1 cellular context compared by ENCODE assay signal in the genomic region with DNA sequence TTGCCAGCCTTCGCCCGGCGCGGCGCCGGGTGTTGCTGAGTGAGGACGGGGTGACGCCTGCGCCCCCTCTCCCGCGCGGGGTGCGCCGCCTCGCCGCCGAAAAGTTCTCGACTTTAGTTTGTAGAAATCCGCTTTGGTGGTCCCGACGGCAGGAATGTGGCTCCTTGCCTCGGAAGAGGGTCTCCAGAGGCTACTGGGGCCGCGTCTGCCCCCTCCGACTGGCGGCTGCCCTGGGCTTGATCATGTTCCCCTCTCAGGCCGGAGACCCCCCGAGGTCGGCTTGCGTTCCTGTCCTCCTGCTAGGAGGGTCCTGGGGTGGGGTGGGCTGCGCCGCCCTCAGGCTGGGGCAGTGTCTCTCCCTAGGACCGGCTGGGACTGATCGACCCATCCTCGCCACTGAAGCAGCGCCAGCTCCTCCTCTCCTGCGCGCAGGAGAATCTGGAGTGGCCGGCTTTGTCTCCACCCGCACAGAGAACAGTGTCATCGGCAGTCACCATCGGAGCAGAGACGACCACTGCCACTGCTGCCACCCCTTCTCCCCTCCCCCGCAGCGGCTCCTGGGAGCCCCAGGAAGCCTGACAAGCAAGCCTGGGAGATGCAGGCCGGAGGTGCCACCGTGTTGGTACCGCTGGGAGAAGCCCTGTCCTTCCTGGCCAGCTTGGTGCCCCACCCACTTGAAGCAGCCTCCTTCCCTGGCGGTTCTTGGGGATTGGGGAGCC.
TF ChIP-seq lines count a peak whose summit lies in the region.

No MANE protein-coding gene starts in this region.

TF ChIP-seq in GM23338, 12 proteins besides CTCF, POLR2A, EP300 and RAD21:
- peak; percentile 25 for TF ChIP-seq EZH2phosphoT487 (IDR thresholded peaks at IDR 0.05; ENCODE audit: unreplicated experiment)
- peak; percentile 86 for TF ChIP-seq EZH2 (IDR thresholded peaks at IDR 0.05; ENCODE audit: low read depth, unreplicated experiment)
- TF ChIP-seq, protein P1, sequence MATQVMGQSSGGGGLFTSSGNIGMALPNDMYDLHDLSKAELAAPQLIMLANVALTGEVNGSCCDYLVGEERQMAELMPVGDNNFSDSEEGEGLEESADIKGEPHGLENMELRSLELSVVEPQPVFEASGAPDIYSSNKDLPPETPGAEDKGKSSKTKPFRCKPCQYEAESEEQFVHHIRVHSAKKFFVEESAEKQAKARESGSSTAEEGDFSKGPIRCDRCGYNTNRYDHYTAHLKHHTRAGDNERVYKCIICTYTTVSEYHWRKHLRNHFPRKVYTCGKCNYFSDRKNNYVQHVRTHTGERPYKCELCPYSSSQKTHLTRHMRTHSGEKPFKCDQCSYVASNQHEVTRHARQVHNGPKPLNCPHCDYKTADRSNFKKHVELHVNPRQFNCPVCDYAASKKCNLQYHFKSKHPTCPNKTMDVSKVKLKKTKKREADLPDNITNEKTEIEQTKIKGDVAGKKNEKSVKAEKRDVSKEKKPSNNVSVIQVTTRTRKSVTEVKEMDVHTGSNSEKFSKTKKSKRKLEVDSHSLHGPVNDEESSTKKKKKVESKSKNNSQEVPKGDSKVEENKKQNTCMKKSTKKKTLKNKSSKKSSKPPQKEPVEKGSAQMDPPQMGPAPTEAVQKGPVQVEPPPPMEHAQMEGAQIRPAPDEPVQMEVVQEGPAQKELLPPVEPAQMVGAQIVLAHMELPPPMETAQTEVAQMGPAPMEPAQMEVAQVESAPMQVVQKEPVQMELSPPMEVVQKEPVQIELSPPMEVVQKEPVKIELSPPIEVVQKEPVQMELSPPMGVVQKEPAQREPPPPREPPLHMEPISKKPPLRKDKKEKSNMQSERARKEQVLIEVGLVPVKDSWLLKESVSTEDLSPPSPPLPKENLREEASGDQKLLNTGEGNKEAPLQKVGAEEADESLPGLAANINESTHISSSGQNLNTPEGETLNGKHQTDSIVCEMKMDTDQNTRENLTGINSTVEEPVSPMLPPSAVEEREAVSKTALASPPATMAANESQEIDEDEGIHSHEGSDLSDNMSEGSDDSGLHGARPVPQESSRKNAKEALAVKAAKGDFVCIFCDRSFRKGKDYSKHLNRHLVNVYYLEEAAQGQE (IDR thresholded peaks at IDR 0.05; ENCODE audit: unreplicated experiment) = no peak
